ENCODE assay signal across 28 cellular contexts in the genomic region with DNA sequence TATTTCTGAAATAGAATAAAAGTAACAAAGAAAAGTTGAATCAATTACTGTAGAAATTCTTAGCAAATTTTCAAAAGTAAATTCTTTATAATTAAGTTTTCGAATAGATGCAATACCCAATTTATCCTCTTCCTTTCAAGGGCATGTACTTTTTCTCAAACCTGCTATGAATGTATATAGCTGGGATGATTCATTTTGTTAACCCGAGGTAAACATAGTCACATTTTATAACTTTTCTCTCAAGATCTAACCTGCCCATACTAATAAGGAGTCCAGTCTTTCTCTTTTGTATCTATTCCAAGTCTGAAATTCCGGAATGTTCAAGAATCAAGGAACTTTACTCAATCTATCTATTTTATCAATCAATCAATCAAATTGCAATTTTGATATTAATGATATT.
"Had no signal": no experiment of that assay in that cellular context is flagged by ENCODE, and none has a peak within 500 bp of the region (broad histone marks: within the 10 kb centered on the region; RNA-seq: fewer than 3 reads in every experiment).

No MANE protein-coding gene starts in this region.

- ATAC-seq: natural killer cell; psoas muscle; right cardiac atrium; right lobe of liver; stimulated activated memory B cell treated with anti-CD40 and anti-IgM and Interleukin-4, amounts not matched to agents 10 μg/mL and 1 μg/mL and 100 μg/mL, for 72 hours; stimulated activated naive CD8-positive, alpha-beta T cell treated with anti-CD3 and anti-CD28 coated beads, Interleukin-15, amount 100 ng/mL, for 72 hours; stimulated activated naive CD8-positive, alpha-beta T cell treated with anti-CD3 and anti-CD28 coated beads, Interleukin-15, Interleukin-2, amounts not matched to agents 100 U/mL and 50 U/mL, for 24 hours; upper lobe of right lung had no signal

- H3K4me1 Mint-ChIP-seq: natural killer cell; nephron; neural progenitor cell; stimulated activated memory B cell treated with anti-CD40 and anti-IgM and Interleukin-4, amounts not matched to agents 10 μg/mL and 1 μg/mL and 100 μg/mL, for 72 hours; stimulated activated naive CD8-positive, alpha-beta T cell treated with anti-CD3 and anti-CD28 coated beads, Interleukin-15, amount 100 ng/mL, for 72 hours had no signal

- H3K27ac Mint-ChIP-seq: natural killer cell; nephron; neural progenitor cell; progenitor cell of endocrine pancreas; stimulated activated memory B cell treated with anti-CD40 and anti-IgM and Interleukin-4, amounts not matched to agents 10 μg/mL and 1 μg/mL and 100 μg/mL, for 72 hours; stimulated activated naive CD8-positive, alpha-beta T cell treated with anti-CD3 and anti-CD28 coated beads, Interleukin-15, amount 100 ng/mL, for 72 hours; type B pancreatic cell had no signal

- DNase-seq: natural killer cell; occipital lobe; ovary; posterior cingulate gyrus; psoas muscle; right cardiac atrium; right lobe of liver; sigmoid colon; spleen; stimulated activated CD4-positive, alpha-beta T cell treated with anti-CD3 and anti-CD28 coated beads, Interleukin-12 subunit alpha, Interleukin-12 subunit beta, amount 100 ng/mL, for 4 hours; stimulated activated CD4-positive, alpha-beta T cell treated with anti-CD3 and anti-CD28 coated beads, Interleukin-1b, Interleukin-23, amount 100 ng/mL, for 48 hours; stimulated activated CD4-positive, alpha-beta T cell treated with anti-CD3 and anti-CD28 coated beads, Interleukin-4, amount 100 ng/mL, for 1 hour; stimulated activated CD4-positive, alpha-beta T cell treated with anti-CD3 and anti-CD28 coated beads, Interleukin-4, amount 100 ng/mL, for 4 hours; stimulated activated CD8-positive, alpha-beta memory T cell treated with anti-CD3 and anti-CD28 coated beads, Interleukin-4, amount 100 ng/mL, for 48 hours; stimulated activated naive CD4-positive, alpha-beta T cell; stimulated activated naive CD8-positive, alpha-beta T cell treated with anti-CD3 and anti-CD28 coated beads, Interleukin-15, amount 100 ng/mL, for 72 hours; stimulated activated naive CD8-positive, alpha-beta T cell treated with anti-CD3 and anti-CD28 coated beads, Interleukin-15, Interleukin-2, amounts not matched to agents 100 U/mL and 50 U/mL, for 24 hours; substantia nigra; testis; tibial artery; transverse colon; upper lobe of right lung; uterus had no signal

- H3K36me3 Mint-ChIP-seq: natural killer cell; neural progenitor cell; stimulated activated memory B cell treated with anti-CD40 and anti-IgM and Interleukin-4, amounts not matched to agents 10 μg/mL and 1 μg/mL and 100 μg/mL, for 72 hours; type B pancreatic cell had no signal

- H3K9me3 Mint-ChIP-seq: nephron; neural progenitor cell; stimulated activated memory B cell treated with anti-CD40 and anti-IgM and Interleukin-4, amounts not matched to agents 10 μg/mL and 1 μg/mL and 100 μg/mL, for 72 hours; type B pancreatic cell had no signal

- H3K27me3 Mint-ChIP-seq: progenitor cell of endocrine pancreas; stimulated activated memory B cell treated with anti-CD40 and anti-IgM and Interleukin-4, amounts not matched to agents 10 μg/mL and 1 μg/mL and 100 μg/mL, for 72 hours; stimulated activated naive CD8-positive, alpha-beta T cell treated with anti-CD3 and anti-CD28 coated beads, Interleukin-15, amount 100 ng/mL, for 72 hours; type B pancreatic cell had no signal

- H3K4me3 Mint-ChIP-seq: natural killer cell; nephron; neural progenitor cell; stimulated activated memory B cell treated with anti-CD40 and anti-IgM and Interleukin-4, amounts not matched to agents 10 μg/mL and 1 μg/mL and 100 μg/mL, for 72 hours; stimulated activated naive CD8-positive, alpha-beta T cell treated with anti-CD3 and anti-CD28 coated beads, Interleukin-15, amount 100 ng/mL, for 72 hours; type B pancreatic cell had no signal
